Comparison of ENCODE assay signal across 1 cellular context in genomic region chrX:18674788-18675735, GRCh38.
A peak's percentile ranks its signal among the peaks of the same experiment; 100 is the strongest.
TF ChIP-seq lines count a peak whose summit lies in the region.

No MANE protein-coding gene starts in this region.

TF ChIP-seq in GM12878, 131 proteins besides CTCF, POLR2A, EP300 and RAD21 (continued from another document):
- TF ChIP-seq, protein P1, sequence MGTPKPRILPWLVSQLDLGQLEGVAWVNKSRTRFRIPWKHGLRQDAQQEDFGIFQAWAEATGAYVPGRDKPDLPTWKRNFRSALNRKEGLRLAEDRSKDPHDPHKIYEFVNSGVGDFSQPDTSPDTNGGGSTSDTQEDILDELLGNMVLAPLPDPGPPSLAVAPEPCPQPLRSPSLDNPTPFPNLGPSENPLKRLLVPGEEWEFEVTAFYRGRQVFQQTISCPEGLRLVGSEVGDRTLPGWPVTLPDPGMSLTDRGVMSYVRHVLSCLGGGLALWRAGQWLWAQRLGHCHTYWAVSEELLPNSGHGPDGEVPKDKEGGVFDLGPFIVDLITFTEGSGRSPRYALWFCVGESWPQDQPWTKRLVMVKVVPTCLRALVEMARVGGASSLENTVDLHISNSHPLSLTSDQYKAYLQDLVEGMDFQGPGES (IDR thresholded peaks at IDR 0.05): no peak
- TF ChIP-seq CBX5 (IDR thresholded peaks at IDR 0.05; ENCODE audit: low read depth) (peak; percentile 28; the same call in 1 of the 2 replicates), NRF1 (conservative IDR thresholded peaks at IDR 0.05; ENCODE audit: low read depth, low read length) (no peak), ZNF207 (IDR thresholded peaks at IDR 0.05; ENCODE audit: borderline replicate concordance) (no peak), SMARCA5 (IDR thresholded peaks at IDR 0.05) (no peak; the same call in 1 of the 2 replicates), SRF (IDR thresholded peaks at IDR 0.05; ENCODE audit: low read depth in 2 of 2, low read length in 2 of 2) (no peak), IKZF2 (IDR thresholded peaks at IDR 0.05) (0 out of 4 replicates have a peak, but pooled peaks of 1 of the 2 experiments have one; percentile 21), MXI1 (IDR thresholded peaks at IDR 0.05; ENCODE audit: low read depth, low read length) (no peak), RB1 (IDR thresholded peaks at IDR 0.05; ENCODE audit: borderline replicate concordance) (no peak; the same call in 1 of the 2 replicates), HDGF (IDR thresholded peaks at IDR 0.05) (no peak), USF2 (IDR thresholded peaks at IDR 0.05; ENCODE audit: borderline replicate concordance, low read depth, low read length) (no peak), SREBF2 (IDR thresholded peaks at IDR 0.05; ENCODE audit: low read length) (peak; percentile 95), MTA3 (IDR thresholded peaks at IDR 0.05; ENCODE audit: borderline replicate concordance, low read length) (no peak), KDM1A (IDR thresholded peaks at IDR 0.05; ENCODE audit: borderline replicate concordance) (no peak), CHD2 (IDR thresholded peaks at IDR 0.05; ENCODE audit: borderline replicate concordance, low read depth, low read length) (no peak), TCF3 (IDR thresholded peaks at IDR 0.05; ENCODE audit: borderline replicate concordance, insufficient read depth, low read depth, low read length) (no peak), ATF3 (IDR thresholded peaks at IDR 0.05; ENCODE audit: borderline replicate concordance, extremely low read depth, low read depth, low read length) (peak; percentile 4; the same call in 1 of the 2 replicates), REST (IDR thresholded peaks at IDR 0.05; ENCODE audit: low read depth, low read length) (no peak), GABPA (IDR thresholded peaks at IDR 0.05; ENCODE audit: low read depth) (peak; percentile 61; the same call in 1 of the 2 replicates), BCL3 (IDR thresholded peaks at IDR 0.05; ENCODE audit: borderline replicate concordance, insufficient read depth, low read depth, low read length, poor library complexity, severe bottlenecking) (no peak), MYC (IDR thresholded peaks at IDR 0.05; ENCODE audit: insufficient read depth, insufficient read length, insufficient replicate concordance, low read length, severe bottlenecking) (no peak), IRF5 (IDR thresholded peaks at IDR 0.05; ENCODE audit: borderline replicate concordance) (no peak), POLR2AphosphoS2 (IDR thresholded peaks at IDR 0.05; ENCODE audit: low read depth, low read length) (no peak), NFYA (IDR thresholded peaks at IDR 0.05; ENCODE audit: borderline replicate concordance, low read depth, low read length) (no peak), WRNIP1 (IDR thresholded peaks at IDR 0.05; ENCODE audit: borderline replicate concordance, low read depth, low read length) (no peak), ZSCAN29 (IDR thresholded peaks at IDR 0.05) (peak; percentile 66), NKRF (conservative IDR thresholded peaks at IDR 0.05) (no peak), NR2C1 (IDR thresholded peaks at IDR 0.05) (no peak), RAD51 (IDR thresholded peaks at IDR 0.05) (peak; percentile 66), POU2F2 (IDR thresholded peaks at IDR 0.05; ENCODE audit: borderline replicate concordance, low read depth, low read length) (0 out of 3 replicates have a peak, but pooled peaks have one; percentile 5)
- TF ChIP-seq, protein P2, sequence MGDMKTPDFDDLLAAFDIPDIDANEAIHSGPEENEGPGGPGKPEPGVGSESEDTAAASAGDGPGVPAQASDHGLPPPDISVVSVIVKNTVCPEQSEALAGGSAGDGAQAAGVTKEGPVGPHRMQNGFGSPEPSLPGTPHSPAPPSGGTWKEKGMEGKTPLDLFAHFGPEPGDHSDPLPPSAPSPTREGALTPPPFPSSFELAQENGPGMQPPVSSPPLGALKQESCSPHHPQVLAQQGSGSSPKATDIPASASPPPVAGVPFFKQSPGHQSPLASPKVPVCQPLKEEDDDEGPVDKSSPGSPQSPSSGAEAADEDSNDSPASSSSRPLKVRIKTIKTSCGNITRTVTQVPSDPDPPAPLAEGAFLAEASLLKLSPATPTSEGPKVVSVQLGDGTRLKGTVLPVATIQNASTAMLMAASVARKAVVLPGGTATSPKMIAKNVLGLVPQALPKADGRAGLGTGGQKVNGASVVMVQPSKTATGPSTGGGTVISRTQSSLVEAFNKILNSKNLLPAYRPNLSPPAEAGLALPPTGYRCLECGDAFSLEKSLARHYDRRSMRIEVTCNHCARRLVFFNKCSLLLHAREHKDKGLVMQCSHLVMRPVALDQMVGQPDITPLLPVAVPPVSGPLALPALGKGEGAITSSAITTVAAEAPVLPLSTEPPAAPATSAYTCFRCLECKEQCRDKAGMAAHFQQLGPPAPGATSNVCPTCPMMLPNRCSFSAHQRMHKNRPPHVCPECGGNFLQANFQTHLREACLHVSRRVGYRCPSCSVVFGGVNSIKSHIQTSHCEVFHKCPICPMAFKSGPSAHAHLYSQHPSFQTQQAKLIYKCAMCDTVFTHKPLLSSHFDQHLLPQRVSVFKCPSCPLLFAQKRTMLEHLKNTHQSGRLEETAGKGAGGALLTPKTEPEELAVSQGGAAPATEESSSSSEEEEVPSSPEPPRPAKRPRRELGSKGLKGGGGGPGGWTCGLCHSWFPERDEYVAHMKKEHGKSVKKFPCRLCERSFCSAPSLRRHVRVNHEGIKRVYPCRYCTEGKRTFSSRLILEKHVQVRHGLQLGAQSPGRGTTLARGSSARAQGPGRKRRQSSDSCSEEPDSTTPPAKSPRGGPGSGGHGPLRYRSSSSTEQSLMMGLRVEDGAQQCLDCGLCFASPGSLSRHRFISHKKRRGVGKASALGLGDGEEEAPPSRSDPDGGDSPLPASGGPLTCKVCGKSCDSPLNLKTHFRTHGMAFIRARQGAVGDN (IDR thresholded peaks at IDR 0.05): peak; percentile 62
- TF ChIP-seq, protein P3, sequence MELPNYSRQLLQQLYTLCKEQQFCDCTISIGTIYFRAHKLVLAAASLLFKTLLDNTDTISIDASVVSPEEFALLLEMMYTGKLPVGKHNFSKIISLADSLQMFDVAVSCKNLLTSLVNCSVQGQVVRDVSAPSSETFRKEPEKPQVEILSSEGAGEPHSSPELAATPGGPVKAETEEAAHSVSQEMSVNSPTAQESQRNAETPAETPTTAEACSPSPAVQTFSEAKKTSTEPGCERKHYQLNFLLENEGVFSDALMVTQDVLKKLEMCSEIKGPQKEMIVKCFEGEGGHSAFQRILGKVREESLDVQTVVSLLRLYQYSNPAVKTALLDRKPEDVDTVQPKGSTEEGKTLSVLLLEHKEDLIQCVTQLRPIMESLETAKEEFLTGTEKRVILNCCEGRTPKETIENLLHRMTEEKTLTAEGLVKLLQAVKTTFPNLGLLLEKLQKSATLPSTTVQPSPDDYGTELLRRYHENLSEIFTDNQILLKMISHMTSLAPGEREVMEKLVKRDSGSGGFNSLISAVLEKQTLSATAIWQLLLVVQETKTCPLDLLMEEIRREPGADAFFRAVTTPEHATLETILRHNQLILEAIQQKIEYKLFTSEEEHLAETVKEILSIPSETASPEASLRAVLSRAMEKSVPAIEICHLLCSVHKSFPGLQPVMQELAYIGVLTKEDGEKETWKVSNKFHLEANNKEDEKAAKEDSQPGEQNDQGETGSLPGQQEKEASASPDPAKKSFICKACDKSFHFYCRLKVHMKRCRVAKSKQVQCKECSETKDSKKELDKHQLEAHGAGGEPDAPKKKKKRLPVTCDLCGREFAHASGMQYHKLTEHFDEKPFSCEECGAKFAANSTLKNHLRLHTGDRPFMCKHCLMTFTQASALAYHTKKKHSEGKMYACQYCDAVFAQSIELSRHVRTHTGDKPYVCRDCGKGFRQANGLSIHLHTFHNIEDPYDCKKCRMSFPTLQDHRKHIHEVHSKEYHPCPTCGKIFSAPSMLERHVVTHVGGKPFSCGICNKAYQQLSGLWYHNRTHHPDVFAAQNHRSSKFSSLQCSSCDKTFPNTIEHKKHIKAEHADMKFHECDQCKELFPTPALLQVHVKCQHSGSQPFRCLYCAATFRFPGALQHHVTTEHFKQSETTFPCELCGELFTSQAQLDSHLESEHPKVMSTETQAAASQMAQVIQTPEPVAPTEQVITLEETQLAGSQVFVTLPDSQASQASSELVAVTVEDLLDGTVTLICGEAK (IDR thresholded peaks at IDR 0.05; ENCODE audit: borderline replicate concordance): peak; percentile 77
- TF ChIP-seq, protein P4, sequence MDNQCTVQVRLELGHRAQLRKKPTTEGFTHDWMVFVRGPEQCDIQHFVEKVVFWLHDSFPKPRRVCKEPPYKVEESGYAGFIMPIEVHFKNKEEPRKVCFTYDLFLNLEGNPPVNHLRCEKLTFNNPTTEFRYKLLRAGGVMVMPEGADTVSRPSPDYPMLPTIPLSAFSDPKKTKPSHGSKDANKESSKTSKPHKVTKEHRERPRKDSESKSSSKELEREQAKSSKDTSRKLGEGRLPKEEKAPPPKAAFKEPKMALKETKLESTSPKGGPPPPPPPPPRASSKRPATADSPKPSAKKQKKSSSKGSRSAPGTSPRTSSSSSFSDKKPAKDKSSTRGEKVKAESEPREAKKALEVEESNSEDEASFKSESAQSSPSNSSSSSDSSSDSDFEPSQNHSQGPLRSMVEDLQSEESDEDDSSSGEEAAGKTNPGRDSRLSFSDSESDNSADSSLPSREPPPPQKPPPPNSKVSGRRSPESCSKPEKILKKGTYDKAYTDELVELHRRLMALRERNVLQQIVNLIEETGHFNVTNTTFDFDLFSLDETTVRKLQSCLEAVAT (IDR thresholded peaks at IDR 0.05): no peak
